Comparison of ENCODE assay signal across 1 cellular context in the genomic region with DNA sequence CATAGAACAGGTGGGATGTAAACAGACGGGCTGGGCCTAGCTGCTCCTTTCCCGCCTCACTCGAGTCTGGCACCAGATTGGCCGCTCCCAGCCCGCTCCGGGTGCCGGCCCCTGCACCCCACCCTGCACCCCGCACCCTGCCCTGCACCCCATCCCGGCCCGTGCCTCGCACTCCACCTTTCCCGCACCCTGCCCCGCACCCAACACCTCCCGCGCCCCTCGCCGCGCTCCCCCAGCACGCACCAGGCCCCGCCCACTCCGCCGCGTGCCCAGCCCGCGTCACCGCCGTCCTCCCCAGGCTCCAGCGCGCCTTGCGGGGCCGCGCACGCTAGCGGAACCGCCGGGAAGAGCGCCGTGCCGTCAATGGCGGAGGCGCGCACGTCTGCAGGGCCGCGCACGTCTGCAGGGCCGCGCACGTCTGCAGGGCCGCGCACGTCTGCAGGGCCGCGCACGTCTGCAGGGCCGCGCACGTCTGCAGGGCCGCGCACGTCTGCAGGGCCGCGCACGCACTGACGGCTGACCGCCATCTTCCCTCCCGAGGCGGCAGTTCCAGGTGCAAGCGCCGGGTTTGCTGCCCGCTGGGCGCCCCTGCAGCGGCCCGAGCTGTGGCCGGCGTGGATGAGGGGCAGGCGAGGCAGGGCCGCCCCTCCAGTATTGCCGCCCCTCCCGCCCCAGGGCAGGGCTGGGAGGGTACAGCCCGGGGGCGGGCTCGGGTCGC.
TF ChIP-seq lines count a peak whose summit lies in the region.

UBE3C (plus strand) TSS at position 503 of the 718 bp plus-strand sequence. CDS start 347 bp downstream, outside the sequence.

TF ChIP-seq in K562, 482 proteins besides CTCF, POLR2A, EP300 and RAD21 (continued from another document and continues in another):
- TF ChIP-seq, protein P1, sequence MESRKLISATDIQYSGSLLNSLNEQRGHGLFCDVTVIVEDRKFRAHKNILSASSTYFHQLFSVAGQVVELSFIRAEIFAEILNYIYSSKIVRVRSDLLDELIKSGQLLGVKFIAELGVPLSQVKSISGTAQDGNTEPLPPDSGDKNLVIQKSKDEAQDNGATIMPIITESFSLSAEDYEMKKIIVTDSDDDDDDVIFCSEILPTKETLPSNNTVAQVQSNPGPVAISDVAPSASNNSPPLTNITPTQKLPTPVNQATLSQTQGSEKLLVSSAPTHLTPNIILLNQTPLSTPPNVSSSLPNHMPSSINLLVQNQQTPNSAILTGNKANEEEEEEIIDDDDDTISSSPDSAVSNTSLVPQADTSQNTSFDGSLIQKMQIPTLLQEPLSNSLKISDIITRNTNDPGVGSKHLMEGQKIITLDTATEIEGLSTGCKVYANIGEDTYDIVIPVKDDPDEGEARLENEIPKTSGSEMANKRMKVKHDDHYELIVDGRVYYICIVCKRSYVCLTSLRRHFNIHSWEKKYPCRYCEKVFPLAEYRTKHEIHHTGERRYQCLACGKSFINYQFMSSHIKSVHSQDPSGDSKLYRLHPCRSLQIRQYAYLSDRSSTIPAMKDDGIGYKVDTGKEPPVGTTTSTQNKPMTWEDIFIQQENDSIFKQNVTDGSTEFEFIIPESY (CRISPR knock-in tag; IDR thresholded peaks at IDR 0.05): peak; percentile 50; the same call in 1 of the 2 replicates
- TF ChIP-seq CBX8 (IDR thresholded peaks at IDR 0.05; ENCODE audit: borderline replicate concordance, extremely low read depth, low read depth, low read length, poor library complexity, severe bottlenecking) (no peak), CAMTA2 (CRISPR knock-in tag; conservative IDR thresholded peaks at IDR 0.05) (no peak), KAT7 (CRISPR knock-in tag; IDR thresholded peaks at IDR 0.05; ENCODE audit: borderline replicate concordance) (peak; percentile 56; the same call in 1 of the 2 replicates), RFX1 (IDR thresholded peaks at IDR 0.05) (no peak), NFIX (CRISPR knock-in tag; IDR thresholded peaks at IDR 0.05; ENCODE audit: low read depth) (no peak), MITF (IDR thresholded peaks at IDR 0.05) (peak; percentile 47; the same call in 1 of the 2 replicates), SMARCE1 (IDR thresholded peaks at IDR 0.05) (no peak), YY1 (IDR thresholded peaks at IDR 0.05; ENCODE audit: borderline replicate concordance in 1 of 3, control insufficient read depth in 1 of 3, extremely low read depth in 1 of 3, insufficient read depth in 3 of 3, insufficient read length in 1 of 3, insufficient replicate concordance in 2 of 3, low read depth in 1 of 3, low read length in 2 of 3) (peak; percentile 75 to 94 (median 91)), NR0B1 (IDR thresholded peaks at IDR 0.05; ENCODE audit: partially characterized antibody) (no peak), RB1 (IDR thresholded peaks at IDR 0.05; ENCODE audit: low read depth) (peak; percentile 70), ZNF263 (CRISPR knock-in tag; IDR thresholded peaks at IDR 0.05; ENCODE audit: borderline replicate concordance) (peak; percentile 95), SRSF7 (optimal IDR thresholded peaks at IDR 0.05; ENCODE audit: low read depth, low read length) (no peak), ARID1B (IDR thresholded peaks at IDR 0.05) (no peak; the same call in 1 of the 2 replicates), POLR2B (IDR thresholded peaks at IDR 0.05; ENCODE audit: low read depth, partially characterized antibody) (peak; percentile 76), ZNF589 (CRISPR knock-in tag; IDR thresholded peaks at IDR 0.05; ENCODE audit: low read depth) (peak; percentile 100), DLX4 (CRISPR knock-in tag; IDR thresholded peaks at IDR 0.05) (no peak), ZNF76 (CRISPR knock-in tag; IDR thresholded peaks at IDR 0.05; ENCODE audit: borderline replicate concordance) (peak; percentile 92), POLR3G (IDR thresholded peaks at IDR 0.05; ENCODE audit: extremely low read depth, insufficient read length, insufficient replicate concordance) (no peak), XRCC3 (IDR thresholded peaks at IDR 0.05) (no peak), ATF3 (IDR thresholded peaks at IDR 0.05) (no peak), ATF3 (CRISPR knock-in tag; conservative IDR thresholded peaks at IDR 0.05) (no peak), BRCA1 (IDR thresholded peaks at IDR 0.05) (no peak), BRCA1 (CRISPR knock-in tag; IDR thresholded peaks at IDR 0.05) (no peak), CBX5 (IDR thresholded peaks at IDR 0.05; ENCODE audit: borderline replicate concordance, low read depth) (peak; percentile 62; the same call in 1 of the 2 replicates), IRF9 (tag; IDR thresholded peaks at IDR 0.05) (no peak), PREB (CRISPR knock-in tag; IDR thresholded peaks at IDR 0.05) (0 out of 2 replicates have a peak, but pooled peaks have one; percentile 24), RFX5 (IDR thresholded peaks at IDR 0.05; ENCODE audit: low read depth, low read length) (no peak), ATF1 (CRISPR knock-in tag; IDR thresholded peaks at IDR 0.05) (peak; percentile 25), ATF1 (tag; IDR thresholded peaks at IDR 0.05) (peak; percentile 90), PBX2 (CRISPR knock-in tag; IDR thresholded peaks at IDR 0.05; ENCODE audit: low read depth) (no peak), PBX2 (tag; conservative IDR thresholded peaks at IDR 0.05; ENCODE audit: low read depth) (no peak), SUPT5H (IDR thresholded peaks at IDR 0.05) (peak; percentile 78), ZNF707 (CRISPR knock-in tag; conservative IDR thresholded peaks at IDR 0.05) (peak; percentile 46; the same call in 1 of the 2 replicates)
- TF ChIP-seq, protein P2, sequence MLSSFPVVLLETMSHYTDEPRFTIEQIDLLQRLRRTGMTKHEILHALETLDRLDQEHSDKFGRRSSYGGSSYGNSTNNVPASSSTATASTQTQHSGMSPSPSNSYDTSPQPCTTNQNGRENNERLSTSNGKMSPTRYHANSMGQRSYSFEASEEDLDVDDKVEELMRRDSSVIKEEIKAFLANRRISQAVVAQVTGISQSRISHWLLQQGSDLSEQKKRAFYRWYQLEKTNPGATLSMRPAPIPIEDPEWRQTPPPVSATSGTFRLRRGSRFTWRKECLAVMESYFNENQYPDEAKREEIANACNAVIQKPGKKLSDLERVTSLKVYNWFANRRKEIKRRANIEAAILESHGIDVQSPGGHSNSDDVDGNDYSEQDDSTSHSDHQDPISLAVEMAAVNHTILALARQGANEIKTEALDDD (IDR thresholded peaks at IDR 0.05): no peak
- TF ChIP-seq, protein P3, sequence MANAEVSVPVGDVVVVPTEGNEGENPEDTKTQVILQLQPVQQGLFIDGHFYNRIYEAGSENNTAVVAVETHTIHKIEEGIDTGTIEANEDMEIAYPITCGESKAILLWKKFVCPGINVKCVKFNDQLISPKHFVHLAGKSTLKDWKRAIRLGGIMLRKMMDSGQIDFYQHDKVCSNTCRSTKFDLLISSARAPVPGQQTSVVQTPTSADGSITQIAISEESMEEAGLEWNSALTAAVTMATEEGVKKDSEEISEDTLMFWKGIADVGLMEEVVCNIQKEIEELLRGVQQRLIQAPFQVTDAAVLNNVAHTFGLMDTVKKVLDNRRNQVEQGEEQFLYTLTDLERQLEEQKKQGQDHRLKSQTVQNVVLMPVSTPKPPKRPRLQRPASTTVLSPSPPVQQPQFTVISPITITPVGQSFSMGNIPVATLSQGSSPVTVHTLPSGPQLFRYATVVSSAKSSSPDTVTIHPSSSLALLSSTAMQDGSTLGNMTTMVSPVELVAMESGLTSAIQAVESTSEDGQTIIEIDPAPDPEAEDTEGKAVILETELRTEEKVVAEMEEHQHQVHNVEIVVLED (CRISPR knock-in tag; IDR thresholded peaks at IDR 0.05): peak; percentile 100
- TF ChIP-seq, protein P4, sequence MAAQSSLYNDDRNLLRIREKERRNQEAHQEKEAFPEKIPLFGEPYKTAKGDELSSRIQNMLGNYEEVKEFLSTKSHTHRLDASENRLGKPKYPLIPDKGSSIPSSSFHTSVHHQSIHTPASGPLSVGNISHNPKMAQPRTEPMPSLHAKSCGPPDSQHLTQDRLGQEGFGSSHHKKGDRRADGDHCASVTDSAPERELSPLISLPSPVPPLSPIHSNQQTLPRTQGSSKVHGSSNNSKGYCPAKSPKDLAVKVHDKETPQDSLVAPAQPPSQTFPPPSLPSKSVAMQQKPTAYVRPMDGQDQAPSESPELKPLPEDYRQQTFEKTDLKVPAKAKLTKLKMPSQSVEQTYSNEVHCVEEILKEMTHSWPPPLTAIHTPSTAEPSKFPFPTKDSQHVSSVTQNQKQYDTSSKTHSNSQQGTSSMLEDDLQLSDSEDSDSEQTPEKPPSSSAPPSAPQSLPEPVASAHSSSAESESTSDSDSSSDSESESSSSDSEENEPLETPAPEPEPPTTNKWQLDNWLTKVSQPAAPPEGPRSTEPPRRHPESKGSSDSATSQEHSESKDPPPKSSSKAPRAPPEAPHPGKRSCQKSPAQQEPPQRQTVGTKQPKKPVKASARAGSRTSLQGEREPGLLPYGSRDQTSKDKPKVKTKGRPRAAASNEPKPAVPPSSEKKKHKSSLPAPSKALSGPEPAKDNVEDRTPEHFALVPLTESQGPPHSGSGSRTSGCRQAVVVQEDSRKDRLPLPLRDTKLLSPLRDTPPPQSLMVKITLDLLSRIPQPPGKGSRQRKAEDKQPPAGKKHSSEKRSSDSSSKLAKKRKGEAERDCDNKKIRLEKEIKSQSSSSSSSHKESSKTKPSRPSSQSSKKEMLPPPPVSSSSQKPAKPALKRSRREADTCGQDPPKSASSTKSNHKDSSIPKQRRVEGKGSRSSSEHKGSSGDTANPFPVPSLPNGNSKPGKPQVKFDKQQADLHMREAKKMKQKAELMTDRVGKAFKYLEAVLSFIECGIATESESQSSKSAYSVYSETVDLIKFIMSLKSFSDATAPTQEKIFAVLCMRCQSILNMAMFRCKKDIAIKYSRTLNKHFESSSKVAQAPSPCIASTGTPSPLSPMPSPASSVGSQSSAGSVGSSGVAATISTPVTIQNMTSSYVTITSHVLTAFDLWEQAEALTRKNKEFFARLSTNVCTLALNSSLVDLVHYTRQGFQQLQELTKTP (IDR thresholded peaks at IDR 0.05; ENCODE audit: low read depth in 1 of 2, partially characterized antibody in 2 of 2): no peak
